Comparison of ENCODE assay signal across 8 cellular contexts in genomic region chr12:119804011-119804641, GRCh38.
A peak's percentile ranks its signal among the peaks of the same experiment; 100 is the strongest.
DNase-seq lines count a peak whose midpoint lies in the region; ATAC-seq and TF ChIP-seq lines count a peak whose summit lies in the region.

No MANE protein-coding gene starts in this region.

- ATAC-seq in left colon (peak; percentile 51), GM21619 (IDR thresholded peaks at IDR 0.05; ENCODE audit: unreplicated experiment) (no peak)

- no peaks in the 10 kb centered on the region for H3K36me3 ChIP-seq in testis (ENCODE audit: low read depth, missing control alignments)

- H3K9me3 ChIP-seq in testis, result no peaks in the 10 kb centered on the region

- intact Hi-C loops in left colon (cut with DNase I, micrococcal nuclease), result no loop called here
- intact Hi-C loops in testis (cut with DNase I; ENCODE audit: low total_unique reads), result no loop called here

- peak overlapping the region in 1 of 2 donors; percentile 1 for H3K4me3 ChIP-seq in testis

- peak in 1 of 3 experiments; percentile 22 for TF ChIP-seq CTCF in testis (IDR thresholded peaks at IDR 0.05)

- DNase-seq in GM04504 (ENCODE audit: low read depth) (peak; percentile 57), NCI-H146 treated with DMSO at 0.1 percent for 48 hours (lab: John Stamatoyannopoulos, UW; ENCODE audit: unreplicated experiment) (peak; percentile 3), cerebellum (ENCODE audit: low spot score) (peak; percentile 85), left colon (peak in 1 of 2 donors; percentile 10), testis (peak; percentile 61), DMS153 treated with DMSO at 0.1 percent for 48 hours (lab: John Stamatoyannopoulos, UW; ENCODE audit: unreplicated experiment) (no peak)
- DNase-seq in stimulated activated naive CD4-positive, alpha-beta T cell treated with Interleukin-2 at 50 U/mL for 16 hours (lab: John Stamatoyannopoulos, UW), result no peak

- H3K27me3 ChIP-seq in testis, result no peaks in the 10 kb centered on the region

- WGBS in testis, 2 donors, result 18 to 27% methylated on average over 10 to 24 of the region's 32 CpGs

- H3K4me1 ChIP-seq in testis, result peaks cover 9% of the 10 kb centered on the region

- no peak overlapping the region for H3K27ac ChIP-seq in testis

- no peak for TF ChIP-seq POLR2A in testis (IDR thresholded peaks at IDR 0.05)

Comparison
In these comparisons a context has a peak if more than half of its experiments do, and no peak if none do; other contexts are left out.
1. DNase-seq: peak in GM04504 (single experiment), NCI-H146 treated with DMSO at 0.1 percent for 48 hours (single experiment), cerebellum (single experiment) and testis (single experiment); none in stimulated activated naive CD4-positive, alpha-beta T cell treated with Interleukin-2 at 50 U/mL for 16 hours (single experiment) and DMS153 treated with DMSO at 0.1 percent for 48 hours (single experiment).